Comparison of ENCODE assay signal across 13 cellular contexts in genomic region chr10:103715430-103715829, GRCh38.
DNase-seq lines count a peak whose midpoint lies in the region; TF ChIP-seq lines count a peak whose summit lies in the region.
"Had no signal": no experiment of that assay in that cellular context is flagged by ENCODE, and none has a peak within 500 bp of the region (broad histone marks: within the 10 kb centered on the region; RNA-seq: fewer than 3 reads in every experiment).

No MANE protein-coding gene starts in this region.

- CTCF ChIA-PET in CD8-positive, alpha-beta memory T cell (lab: Charles Lee), result interaction anchor here (0.9 to 6.5 kb wide), 3 partner anchors 13 to 141 kb away, joined by 3 to 71 read pairs (median 22); partner anchors contain the start of gene SH3PXD2A

- H3K9me3 Mint-ChIP-seq in CD8-positive, alpha-beta memory T cell, result no peaks in the 10 kb centered on the region
- no peaks in the 10 kb centered on the region for H3K9me3 Mint-ChIP-seq in T-helper 2 cell treated with Interferon-gamma antibody and Interleukin-4, amounts not matched to agents 5 μg/mL and 100 μg/mL, for 36 hours
- H3K9me3 Mint-ChIP-seq: activated T-helper 17 cell treated with anti-CD3 and anti-CD28 coated beads, Interleukin-2, amount 50 U/mL, for 72 hours; GM23338 had no signal

- no peak for TF ChIP-seq CTCF in VCaP (conservative IDR thresholded peaks at IDR 0.05)

- no peaks in the 10 kb centered on the region for H3K27me3 Mint-ChIP-seq in CD8-positive, alpha-beta memory T cell
- no peaks in the 10 kb centered on the region for H3K27me3 Mint-ChIP-seq in T-helper 2 cell treated with Interferon-gamma antibody and Interleukin-4, amounts not matched to agents 5 μg/mL and 100 μg/mL, for 36 hours (ENCODE audit: low read depth)
- H3K27me3 Mint-ChIP-seq: activated T-helper 17 cell treated with anti-CD3 and anti-CD28 coated beads, Interleukin-2, amount 50 U/mL, for 72 hours had no signal

- no peaks in the 10 kb centered on the region for H3K36me3 ChIP-seq in CD8-positive, alpha-beta memory T cell (ENCODE audit: insufficient read depth, low read length)
- H3K36me3 ChIP-seq: neutrophil had no signal

- no peak overlapping the region for H3K4me3 ChIP-seq in skin epidermis
- no peak overlapping the region for H3K4me3 ChIP-seq in CD8-positive, alpha-beta memory T cell (ENCODE audit: low read length)
- H3K4me3 ChIP-seq: GM23338 had no signal

- no peaks in the 10 kb centered on the region for H3K27me3 ChIP-seq in CD8-positive, alpha-beta memory T cell (ENCODE audit: insufficient read depth, low read length, poor library complexity, severe bottlenecking)
- H3K27me3 ChIP-seq: neutrophil had no signal

- H3K27ac ChIP-seq in VCaP (peak overlapping the region; percentile 64), skin epidermis (peak overlapping the region in 20 of 21 experiments; percentile 16 to 84 (median 75))
- H3K27ac ChIP-seq in CD8-positive, alpha-beta memory T cell (ENCODE audit: low read depth, low read length), result no peak overlapping the region
- H3K27ac ChIP-seq: neutrophil had no signal

- H3K9me3 ChIP-seq in CD8-positive, alpha-beta memory T cell (ENCODE audit: low read length), result no peaks in the 10 kb centered on the region
- H3K9me3 ChIP-seq: neutrophil had no signal

- DNase-seq in GOT3 (lab: John Stamatoyannopoulos, UW), result peak; percentile 16
- peak; percentile 82 for DNase-seq in fibroblast of peridontal ligament (ENCODE audit: extremely low read depth)
- no peak for DNase-seq in SIG-M5 treated with dmso at 0.1 percent for 504 hours (lab: John Stamatoyannopoulos, UW; ENCODE audit: unreplicated experiment)
- no peak for DNase-seq in CD8-positive, alpha-beta memory T cell
- DNase-seq in NCI-H524 treated with DMSO at 0.1 percent for 48 hours (lab: John Stamatoyannopoulos, UW), result no peak
- DNase-seq in T-helper 2 cell treated with Interferon-gamma antibody and Interleukin-4, amounts not matched to agents 5 μg/mL and 100 μg/mL, for 36 hours (ENCODE audit: low spot score), result no peak
- DNase-seq: effector CD8-positive, alpha-beta T cell; NCI-H1417 had no signal

- no peaks in the 10 kb centered on the region for H3K4me1 ChIP-seq in CD8-positive, alpha-beta memory T cell (ENCODE audit: insufficient read depth, low read length)

- H3K27ac Mint-ChIP-seq in CD8-positive, alpha-beta memory T cell, result no peak overlapping the region
- H3K27ac Mint-ChIP-seq in T-helper 2 cell treated with Interferon-gamma antibody and Interleukin-4, amounts not matched to agents 5 μg/mL and 100 μg/mL, for 36 hours, result no peak overlapping the region
- H3K27ac Mint-ChIP-seq: activated T-helper 17 cell treated with anti-CD3 and anti-CD28 coated beads, Interleukin-2, amount 50 U/mL, for 72 hours; GM23338 had no signal

- no peaks in the 10 kb centered on the region for H3K36me3 Mint-ChIP-seq in CD8-positive, alpha-beta memory T cell
- H3K36me3 Mint-ChIP-seq in T-helper 2 cell treated with Interferon-gamma antibody and Interleukin-4, amounts not matched to agents 5 μg/mL and 100 μg/mL, for 36 hours (ENCODE audit: low read depth), result no peaks in the 10 kb centered on the region

- POLR2A ChIA-PET in CD8-positive, alpha-beta memory T cell (lab: Charles Lee), result no interaction called here

- H3K4me3 Mint-ChIP-seq in CD8-positive, alpha-beta memory T cell, result no peak overlapping the region
- H3K4me3 Mint-ChIP-seq in T-helper 2 cell treated with Interferon-gamma antibody and Interleukin-4, amounts not matched to agents 5 μg/mL and 100 μg/mL, for 36 hours, result no peak overlapping the region
- H3K4me3 Mint-ChIP-seq: activated T-helper 17 cell treated with anti-CD3 and anti-CD28 coated beads, Interleukin-2, amount 50 U/mL, for 72 hours; GM23338 had no signal

- H3K4me1 Mint-ChIP-seq in CD8-positive, alpha-beta memory T cell, result peaks cover 0 to 6% (median 5%) of the 10 kb centered on the region in 3 donors
- H3K4me1 Mint-ChIP-seq in T-helper 2 cell treated with Interferon-gamma antibody and Interleukin-4, amounts not matched to agents 5 μg/mL and 100 μg/mL, for 36 hours (ENCODE audit: low read depth), result peaks cover 3% of the 10 kb centered on the region

Comparison
In these comparisons a context has a peak if more than half of its experiments do, and no peak if none do; other contexts are left out.
1. DNase-seq: peak in GOT3 (single experiment) and fibroblast of peridontal ligament (single experiment); none in SIG-M5 treated with dmso at 0.1 percent for 504 hours (single experiment), CD8-positive, alpha-beta memory T cell (0 of 5), NCI-H524 treated with DMSO at 0.1 percent for 48 hours (single experiment) and T-helper 2 cell treated with Interferon-gamma antibody and Interleukin-4, amounts not matched to agents 5 μg/mL and 100 μg/mL, for 36 hours (single experiment).